9 cellular contexts compared by ENCODE assay signal in genomic region chr1:32393136-32393535, GRCh38. TPM values are rescaled to one million over a fixed set of nuclear protein-coding genes. Genes with fewer than 3 reads are reported as not detected.
DNase-seq lines count a peak whose midpoint lies in the region; ATAC-seq, FAIRE-seq and TF ChIP-seq lines count a peak whose summit lies in the region.
"Had no signal": no experiment of that assay in that cellular context is flagged by ENCODE, and none has a peak within 500 bp of the region (broad histone marks: within the 10 kb centered on the region; RNA-seq: fewer than 3 reads in every experiment).

No MANE protein-coding gene starts in this region.

- H3K9ac ChIP-seq in astrocyte (ENCODE audit: low read length): peak overlapping the region; percentile 95

- ATAC-seq in lower lobe of right lung (no peak), upper lobe of right lung (no peak)

- peaks cover 40% of the 10 kb centered on the region for H4K20me1 ChIP-seq in astrocyte (ENCODE audit: insufficient read depth, low read length)

- no peak for FAIRE-seq in astrocyte (lab: Jason Lieb, UNC)

- peaks cover 4% of the 10 kb centered on the region for H3K36me3 Mint-ChIP-seq in activated naive CD4-positive, alpha-beta T cell treated with anti-CD3 and anti-CD28 coated beads for 36 hours (ENCODE audit: low read depth)
- H3K36me3 Mint-ChIP-seq in astrocyte (ENCODE audit: low read depth, unreplicated experiment): peaks cover 2% of the 10 kb centered on the region

- peaks cover 11% of the 10 kb centered on the region for H3K4me1 ChIP-seq in astrocyte (ENCODE audit: insufficient read depth, low read length)
- H3K4me1 ChIP-seq in lower lobe of right lung: peaks cover 43% of the 10 kb centered on the region
- peaks cover 20% of the 10 kb centered on the region for H3K4me1 ChIP-seq in upper lobe of right lung

- intact Hi-C loops in activated naive CD4-positive, alpha-beta T cell treated with anti-CD3 and anti-CD28 coated beads for 36 hours (cut with micrococcal nuclease): loop anchor here (10.0 kb wide), 1 partner anchor 262 kb away; the partner anchor contains the start of genes RBBP4 and ZBTB8OS
- intact Hi-C loops in lower lobe of right lung (cut with DNase I): no loop called here
- intact Hi-C loops in upper lobe of right lung (cut with DNase I): no loop called here

- peak; percentile 44 for DNase-seq in activated naive CD4-positive, alpha-beta T cell treated with anti-CD3 and anti-CD28 coated beads for 36 hours
- DNase-seq in activated naive CD4-positive, alpha-beta T cell (lab: John Stamatoyannopoulos, UW): no peak
- DNase-seq in astrocyte (ENCODE audit: low read depth): no peak
- DNase-seq in lower lobe of right lung: no peak
- no peak for DNase-seq in upper lobe of right lung
- DNase-seq in NCI-H526 treated with DMSO at 0.1 percent for 48 hours (lab: John Stamatoyannopoulos, UW): no peak
- no peak for DNase-seq in activated CD4-positive, CD25-positive, alpha-beta regulatory T cell treated with anti-CD3 and anti-CD28 coated beads, Interleukin-2, amount 50 U/mL, for 72 hours
- no peak for DNase-seq in NCI-H524 treated with DMSO at 0.1 percent for 48 hours (lab: John Stamatoyannopoulos, UW)
- DNase-seq: NCI-H1417 treated with DMSO at 0.1 percent for 48 hours had no signal

- peaks cover 55% of the 10 kb centered on the region for H3K79me2 ChIP-seq in astrocyte (ENCODE audit: insufficient read depth, low read length)

- peak overlapping the region; percentile 97 for H3K4me2 ChIP-seq in astrocyte (ENCODE audit: low read length)

- peak overlapping the region; percentile 99 for H3K27ac Mint-ChIP-seq in activated naive CD4-positive, alpha-beta T cell treated with anti-CD3 and anti-CD28 coated beads for 36 hours
- H3K27ac Mint-ChIP-seq in astrocyte (ENCODE audit: unreplicated experiment): peak overlapping the region; percentile 98

- CTCF ChIA-PET in activated naive CD4-positive, alpha-beta T cell treated with anti-CD3 and anti-CD28 coated beads for 36 hours (lab: Charles Lee): interaction anchor here (0.6 to 1.7 kb wide), 4 partner anchors 8 to 177 kb away, joined by 5 to 11 read pairs (median 8); no protein-coding TSS in a partner anchor

- peak overlapping the region; percentile 100 for H3K4me3 Mint-ChIP-seq in activated naive CD4-positive, alpha-beta T cell treated with anti-CD3 and anti-CD28 coated beads for 36 hours
- H3K4me3 Mint-ChIP-seq in astrocyte (ENCODE audit: unreplicated experiment): peak overlapping the region; percentile 100

- peaks cover 32% of the 10 kb centered on the region for H3K4me1 Mint-ChIP-seq in activated naive CD4-positive, alpha-beta T cell treated with anti-CD3 and anti-CD28 coated beads for 36 hours (ENCODE audit: low read depth)
- H3K4me1 Mint-ChIP-seq in astrocyte (ENCODE audit: low read depth, unreplicated experiment): peaks cover 10% of the 10 kb centered on the region

- H3K36me3 ChIP-seq in astrocyte (ENCODE audit: insufficient read depth, low read length) (peaks cover 15% of the 10 kb centered on the region), lower lobe of right lung (peaks cover 52% of the 10 kb centered on the region), upper lobe of right lung (peaks cover 26% of the 10 kb centered on the region)

- H3K27me3 ChIP-seq in astrocyte (ENCODE audit: insufficient read depth, low read length) (no peaks in the 10 kb centered on the region), lower lobe of right lung (ENCODE audit: low read depth) (no peaks in the 10 kb centered on the region), upper lobe of right lung (no peaks in the 10 kb centered on the region)

- H2AFZ ChIP-seq in astrocyte (ENCODE audit: low read depth, low read length): no peak overlapping the region

- TF ChIP-seq CTCF in astrocyte (IDR thresholded peaks at IDR 0.05; ENCODE audit: insufficient read depth, low read depth, low read length): no peak
- no peak for TF ChIP-seq CTCF in lower lobe of right lung (IDR thresholded peaks at IDR 0.05)
- no peak for TF ChIP-seq CTCF in upper lobe of right lung (IDR thresholded peaks at IDR 0.05)

- peaks cover 2% of the 10 kb centered on the region for H3K9me3 Mint-ChIP-seq in activated naive CD4-positive, alpha-beta T cell treated with anti-CD3 and anti-CD28 coated beads for 36 hours
- H3K9me3 Mint-ChIP-seq in astrocyte (ENCODE audit: unreplicated experiment): peaks cover 4% of the 10 kb centered on the region

- H3K4me3 ChIP-seq in astrocyte (ENCODE audit: insufficient read depth, low read depth, low read length) (peak overlapping the region; percentile 92), lower lobe of right lung (peak overlapping the region; percentile 98), upper lobe of right lung (peak overlapping the region; percentile 96)

- peak overlapping the region; percentile 95 for H3K27ac ChIP-seq in astrocyte (ENCODE audit: low read depth, low read length)
- H3K27ac ChIP-seq in lower lobe of right lung: peak overlapping the region; percentile 94
- no peak overlapping the region for H3K27ac ChIP-seq in upper lobe of right lung

- H3K27me3 Mint-ChIP-seq in activated naive CD4-positive, alpha-beta T cell treated with anti-CD3 and anti-CD28 coated beads for 36 hours (ENCODE audit: low read depth): no peaks in the 10 kb centered on the region
- H3K27me3 Mint-ChIP-seq in astrocyte (ENCODE audit: low read depth, unreplicated experiment): no peaks in the 10 kb centered on the region

- no peaks in the 10 kb centered on the region for H3K9me3 ChIP-seq in astrocyte (ENCODE audit: insufficient read depth, low read depth, low read length)
- no peaks in the 10 kb centered on the region for H3K9me3 ChIP-seq in lower lobe of right lung
- no peaks in the 10 kb centered on the region for H3K9me3 ChIP-seq in upper lobe of right lung

RNA-seq across cellular contexts. Expression of gene BSDC1, which starts 1.1 kb away (rescaled TPM):
- 10 to 100 TPM; 35.2 to 38.3 TPM for total RNA-seq in activated naive CD4-positive, alpha-beta T cell treated with anti-CD3 and anti-CD28 coated beads for 36 hours
- 71.9 and 73.1 TPM in 2 replicates for total RNA-seq in astrocyte
- 63.2 TPM for total RNA-seq in lower lobe of right lung
- total RNA-seq in upper lobe of right lung: 67.6 TPM

RNA-seq across cellular contexts. Expression of gene TSSK3, which starts 30.8 kb away (rescaled TPM):
- total RNA-seq in activated naive CD4-positive, alpha-beta T cell treated with anti-CD3 and anti-CD28 coated beads for 36 hours: 1 to 10 TPM in 1 of 2 experiments, under 1 TPM in 1; 0.84 to 1.9 TPM
- total RNA-seq in astrocyte (0.32 and 0.87 TPM in 2 replicates), lower lobe of right lung (2.1 TPM), upper lobe of right lung (2.5 TPM)

RNA-seq across cellular contexts. Expression of gene FAM229A, which starts 30.9 kb away (rescaled TPM):
- 1 to 10 TPM; 2.1 to 3.4 TPM for total RNA-seq in activated naive CD4-positive, alpha-beta T cell treated with anti-CD3 and anti-CD28 coated beads for 36 hours
- total RNA-seq in astrocyte (3.5 and 4.2 TPM in 2 replicates), lower lobe of right lung (9.7 TPM), upper lobe of right lung (9.3 TPM)

RNA-seq across cellular contexts. Expression of gene MARCKSL1, which starts 57.1 kb away (rescaled TPM):
- 10 to 100 TPM; 14.4 to 15.9 TPM for total RNA-seq in activated naive CD4-positive, alpha-beta T cell treated with anti-CD3 and anti-CD28 coated beads for 36 hours
- total RNA-seq in astrocyte (185 and 213 TPM in 2 replicates), lower lobe of right lung (34.7 TPM), upper lobe of right lung (44.5 TPM)
